Comparison of ENCODE assay signal across 29 cellular contexts in genomic region chr20:12566596-12566995, GRCh38.
"Had no signal": no experiment of that assay in that cellular context is flagged by ENCODE, and none has a peak within 500 bp of the region (broad histone marks: within the 10 kb centered on the region; RNA-seq: fewer than 3 reads in every experiment).

No MANE protein-coding gene starts in this region.

- H3K4me1 Mint-ChIP-seq: stimulated activated memory B cell treated with anti-CD40 and anti-IgM and Interleukin-4, amounts not matched to agents 10 μg/mL and 1 μg/mL and 100 μg/mL, for 72 hours; stimulated activated naive CD8-positive, alpha-beta T cell treated with anti-CD3 and anti-CD28 coated beads, Interleukin-15, amount 100 ng/mL, for 72 hours had no signal

- H3K36me3 ChIP-seq: neural progenitor cell, ovary, right lobe of liver, sigmoid colon, suprapubic skin, tibial artery, transverse colon, upper lobe of right lung, uterus had no signal

- H3K4me3 ChIP-seq: neural progenitor cell, ovary, psoas muscle, right lobe of liver, sigmoid colon, suprapubic skin, testis, tibial artery, transverse colon, upper lobe of right lung, uterus had no signal

- H3K36me3 Mint-ChIP-seq: natural killer cell; stimulated activated memory B cell treated with anti-CD40 and anti-IgM and Interleukin-4, amounts not matched to agents 10 μg/mL and 1 μg/mL and 100 μg/mL, for 72 hours; type B pancreatic cell had no signal

- H3K4me2 ChIP-seq: neural progenitor cell had no signal

- DNase-seq: natural killer cell; occipital lobe; ovary; psoas muscle; right cardiac atrium; right lobe of liver; sigmoid colon; small intestine; stimulated activated CD4-positive, alpha-beta T cell treated with anti-CD3 and anti-CD28 coated beads, Interleukin-12 subunit alpha, Interleukin-12 subunit beta, amount 100 ng/mL, for 4 hours; stimulated activated CD4-positive, alpha-beta T cell treated with anti-CD3 and anti-CD28 coated beads, Interleukin-1b, Interleukin-23, amount 100 ng/mL, for 48 hours; stimulated activated CD4-positive, alpha-beta T cell treated with anti-CD3 and anti-CD28 coated beads, Interleukin-4, amount 100 ng/mL, for 1 hour; stimulated activated CD4-positive, alpha-beta T cell treated with anti-CD3 and anti-CD28 coated beads, Interleukin-4, amount 100 ng/mL, for 4 hours; stimulated activated CD8-positive, alpha-beta memory T cell treated with anti-CD3 and anti-CD28 coated beads, Interleukin-4, amount 100 ng/mL, for 48 hours; stimulated activated naive CD4-positive, alpha-beta T cell; stimulated activated naive CD8-positive, alpha-beta T cell treated with anti-CD3 and anti-CD28 coated beads, Interleukin-15, amount 100 ng/mL, for 72 hours; stimulated activated naive CD8-positive, alpha-beta T cell treated with anti-CD3 and anti-CD28 coated beads, Interleukin-15, Interleukin-2, amounts not matched to agents 100 U/mL and 50 U/mL, for 24 hours; substantia nigra; testis; tibial artery; transverse colon; upper lobe of right lung; uterus had no signal

- H3K27ac ChIP-seq: neural progenitor cell, ovary, parathyroid adenoma, psoas muscle, right lobe of liver, sigmoid colon, suprapubic skin, testis, tibial artery, transverse colon, upper lobe of right lung, uterus had no signal

- H3K4me1 ChIP-seq: neural progenitor cell, parathyroid adenoma, psoas muscle, right lobe of liver, sigmoid colon, suprapubic skin, testis, tibial artery, transverse colon, upper lobe of right lung, uterus had no signal

- H3K9me3 Mint-ChIP-seq: stimulated activated naive CD8-positive, alpha-beta T cell treated with anti-CD3 and anti-CD28 coated beads, Interleukin-15, amount 100 ng/mL, for 72 hours; type B pancreatic cell had no signal

- H3K79me2 ChIP-seq: parathyroid adenoma had no signal

- ATAC-seq: natural killer cell; psoas muscle; right cardiac atrium; right lobe of liver; stimulated activated memory B cell treated with anti-CD40 and anti-IgM and Interleukin-4, amounts not matched to agents 10 μg/mL and 1 μg/mL and 100 μg/mL, for 72 hours; stimulated activated naive CD8-positive, alpha-beta T cell treated with anti-CD3 and anti-CD28 coated beads, Interleukin-15, amount 100 ng/mL, for 72 hours; stimulated activated naive CD8-positive, alpha-beta T cell treated with anti-CD3 and anti-CD28 coated beads, Interleukin-15, Interleukin-2, amounts not matched to agents 100 U/mL and 50 U/mL, for 24 hours; upper lobe of right lung had no signal

- H3K27me3 ChIP-seq: neural progenitor cell, ovary, right lobe of liver, sigmoid colon, suprapubic skin, testis, tibial artery, transverse colon, upper lobe of right lung, uterus had no signal

- H3K27ac Mint-ChIP-seq: natural killer cell; nephron; neural progenitor cell; progenitor cell of endocrine pancreas; stimulated activated memory B cell treated with anti-CD40 and anti-IgM and Interleukin-4, amounts not matched to agents 10 μg/mL and 1 μg/mL and 100 μg/mL, for 72 hours; stimulated activated naive CD8-positive, alpha-beta T cell treated with anti-CD3 and anti-CD28 coated beads, Interleukin-15, amount 100 ng/mL, for 72 hours; type B pancreatic cell had no signal

- H2AFZ ChIP-seq: neural progenitor cell, parathyroid adenoma had no signal

- H3K27me3 Mint-ChIP-seq: progenitor cell of endocrine pancreas; stimulated activated memory B cell treated with anti-CD40 and anti-IgM and Interleukin-4, amounts not matched to agents 10 μg/mL and 1 μg/mL and 100 μg/mL, for 72 hours; stimulated activated naive CD8-positive, alpha-beta T cell treated with anti-CD3 and anti-CD28 coated beads, Interleukin-15, amount 100 ng/mL, for 72 hours; type B pancreatic cell had no signal

- H3K4me3 Mint-ChIP-seq: natural killer cell; nephron; neural progenitor cell; stimulated activated memory B cell treated with anti-CD40 and anti-IgM and Interleukin-4, amounts not matched to agents 10 μg/mL and 1 μg/mL and 100 μg/mL, for 72 hours; stimulated activated naive CD8-positive, alpha-beta T cell treated with anti-CD3 and anti-CD28 coated beads, Interleukin-15, amount 100 ng/mL, for 72 hours; type B pancreatic cell had no signal
